In genomic region chr9:69468380-69468779, GRCh38 we compare ENCODE assay signal across 2 cellular contexts.
TF ChIP-seq lines count a peak whose summit lies in the region.

No MANE protein-coding gene starts in this region.

TF ChIP-seq in liver, 16 proteins besides CTCF, POLR2A, EP300 and RAD21:
- TF ChIP-seq EGR1 (IDR thresholded peaks at IDR 0.05; ENCODE audit: low read depth in 2 of 2), result no peak
- TF ChIP-seq ATF3 (IDR thresholded peaks at IDR 0.05), result no peak
- TF ChIP-seq NR2F2 (IDR thresholded peaks at IDR 0.05), result peak; percentile 49
- TF ChIP-seq SP1 (IDR thresholded peaks at IDR 0.05), result peak; percentile 49
- TF ChIP-seq YY1 (IDR thresholded peaks at IDR 0.05), result peak; percentile 87
- TF ChIP-seq FOXA1 (IDR thresholded peaks at IDR 0.05), result no peak
- TF ChIP-seq ZBTB33 (IDR thresholded peaks at IDR 0.05), result peak; percentile 24
- TF ChIP-seq REST (IDR thresholded peaks at IDR 0.05), result no peak
- no peak for TF ChIP-seq HNF4G (IDR thresholded peaks at IDR 0.05)
- TF ChIP-seq TAF1 (conservative IDR thresholded peaks at IDR 0.05), result no peak
- no peak for TF ChIP-seq JUND (IDR thresholded peaks at IDR 0.05)
- peak; percentile 69 to 79 for TF ChIP-seq HNF4A (conservative IDR thresholded peaks at IDR 0.05)
- TF ChIP-seq RXRA (IDR thresholded peaks at IDR 0.05), result peak; percentile 74 to 85
- TF ChIP-seq MAX (IDR thresholded peaks at IDR 0.05), result peak; percentile 32
- no peak for TF ChIP-seq FOXA2 (IDR thresholded peaks at IDR 0.05)
- no peak for TF ChIP-seq GABPA (IDR thresholded peaks at IDR 0.05 in 1 of 2, conservative IDR thresholded peaks at IDR 0.05 in 1 of 2)
TF ChIP-seq in liver: peak in this region for 7.

TF ChIP-seq in HepG2, 621 proteins besides CTCF, POLR2A, EP300 and RAD21:
- TF ChIP-seq ZNF558 (CRISPR knock-in tag; IDR thresholded peaks at IDR 0.05; ENCODE audit: borderline replicate concordance) (no peak), ADNP (CRISPR knock-in tag; IDR thresholded peaks at IDR 0.05) (no peak), JUN (CRISPR knock-in tag; IDR thresholded peaks at IDR 0.05) (no peak), RFX5 (IDR thresholded peaks at IDR 0.05; ENCODE audit: low read depth, low read length) (no peak), LBX2 (CRISPR knock-in tag; IDR thresholded peaks at IDR 0.05; ENCODE audit: borderline replicate concordance) (no peak), ZMAT3 (CRISPR knock-in tag; conservative IDR thresholded peaks at IDR 0.05) (no peak), ZFP90 (CRISPR knock-in tag; IDR thresholded peaks at IDR 0.05; ENCODE audit: borderline replicate concordance) (no peak), SETDB1 (CRISPR knock-in tag; IDR thresholded peaks at IDR 0.05; ENCODE audit: borderline replicate concordance) (no peak), GABPB1 (CRISPR knock-in tag; IDR thresholded peaks at IDR 0.05) (no peak), KLF15 (CRISPR knock-in tag; IDR thresholded peaks at IDR 0.05; ENCODE audit: borderline replicate concordance) (no peak), ZNF687 (CRISPR knock-in tag; IDR thresholded peaks at IDR 0.05) (no peak), ZNF282 (IDR thresholded peaks at IDR 0.05; ENCODE audit: partially characterized antibody) (no peak), ZBTB46 (CRISPR knock-in tag; IDR thresholded peaks at IDR 0.05; ENCODE audit: borderline replicate concordance) (no peak), ARNT (IDR thresholded peaks at IDR 0.05) (no peak)
